Comparison of ENCODE assay signal across 8 cellular contexts in genomic region chr16:18801197-18801972, GRCh38. TPM values are rescaled to one million over a fixed set of nuclear protein-coding genes. Genes with fewer than 3 reads are reported as not detected.
DNase-seq lines count a peak whose midpoint lies in the region; ATAC-seq and TF ChIP-seq lines count a peak whose summit lies in the region.

ARL6IP1 (minus strand) TSS chr16:18801549; CDS start chr16:18801466, 83 bp downstream.

- H3K4me3 Mint-ChIP-seq in activated T-cell treated with anti-CD3 and anti-CD28 coated beads, Interleukin-2, amount 50 U/mL, for 4 hours = peak within 1 kb of the TSS; percentile 91

- H3K36me3 ChIP-seq in esophagus (ENCODE audit: control insufficient read depth in 2 of 2, insufficient read depth in 2 of 2, low read length in 1 of 2) (no peaks in the 10 kb centered on the region), muscle layer of colon (ENCODE audit: insufficient read depth, low read length) (peaks cover 23% of the 10 kb centered on the region)

- peaks cover 9% of the 10 kb centered on the region for H3K36me3 Mint-ChIP-seq in activated T-cell treated with anti-CD3 and anti-CD28 coated beads, Interleukin-2, amount 50 U/mL, for 4 hours (ENCODE audit: insufficient read depth)

- H3K4me1 ChIP-seq in esophagus (ENCODE audit: control insufficient read depth in 2 of 2, insufficient read depth in 2 of 2, low read length in 1 of 2) (no peaks in the 10 kb centered on the region), muscle layer of colon (ENCODE audit: insufficient read depth, low read length) (peaks cover 13% of the 10 kb centered on the region)

- DNase-seq in DMS53 (lab: John Stamatoyannopoulos, UW) (peak; percentile 99), KBM-7 (peak; percentile 100)
- peak; percentile 98 for DNase-seq in activated T-cell treated with anti-CD3 and anti-CD28 coated beads, Interleukin-2, amount 50 U/mL, for 4 hours
- DNase-seq in stimulated activated CD8-positive, alpha-beta memory T cell treated with anti-CD3 and anti-CD28 coated beads, Interleukin-7, amount 100 ng/mL, for 4 hours (ENCODE audit: low read depth in 2 of 2) = peak; percentile 98 to 99

- H3K4me1 Mint-ChIP-seq in activated T-cell treated with anti-CD3 and anti-CD28 coated beads, Interleukin-2, amount 50 U/mL, for 4 hours (ENCODE audit: low read depth) = peaks cover 48% of the 10 kb centered on the region

- in situ Hi-C loops in KBM-7 (cut with MboI; ENCODE audit: low pct_unique_long_range_greater_than_20kb, low sequenced_read_pairs) = no loop called here

- peak within 1 kb of the TSS; percentile 87 for H3K9ac ChIP-seq in muscle layer of colon (ENCODE audit: low read length)

- H3K27me3 ChIP-seq in esophagus (ENCODE audit: control insufficient read depth in 1 of 2, insufficient read depth in 2 of 2, low read length in 2 of 2) = no peaks in the 10 kb centered on the region
- H3K27me3 ChIP-seq in muscle layer of colon (ENCODE audit: control insufficient read depth in 1 of 2, insufficient read depth in 2 of 2, low read length in 2 of 2) = no peaks in the 10 kb centered on the region

- H3K27me3 Mint-ChIP-seq in activated T-cell treated with anti-CD3 and anti-CD28 coated beads, Interleukin-2, amount 50 U/mL, for 4 hours (ENCODE audit: low read depth) = no peaks in the 10 kb centered on the region

- peak within 1 kb of the TSS; percentile 76 to 77 for H3K4me3 ChIP-seq in esophagus (ENCODE audit: low read depth in 1 of 2, low read length in 2 of 2)
- H3K4me3 ChIP-seq in muscle layer of colon (ENCODE audit: low read depth in 1 of 2, low read length in 2 of 2) = peak within 1 kb of the TSS; percentile 88 to 89

- ATAC-seq in GM21619 (IDR thresholded peaks at IDR 0.05; ENCODE audit: unreplicated experiment) = peak; percentile 94
- ATAC-seq in activated T-cell treated with anti-CD3 and anti-CD28 coated beads, Interleukin-2, amount 50 U/mL, for 4 hours = peak; percentile 95

- H3K27ac ChIP-seq in esophagus (ENCODE audit: low read depth in 2 of 2, low read length in 1 of 2) (peak within 1 kb of the TSS; percentile 94 to 98), muscle layer of colon (ENCODE audit: low read depth, low read length) (peak within 1 kb of the TSS; percentile 93)

- no peaks in the 10 kb centered on the region for H3K9me3 Mint-ChIP-seq in activated T-cell treated with anti-CD3 and anti-CD28 coated beads, Interleukin-2, amount 50 U/mL, for 4 hours

- WGBS in esophagus, 2 donors = 0 to 1% methylated on average over 68 to 75 of the region's 75 CpGs

- H3K9me3 ChIP-seq in esophagus (ENCODE audit: control insufficient read depth in 2 of 2, insufficient read depth in 1 of 2, low read depth in 1 of 2, low read length in 1 of 2) (no peaks in the 10 kb centered on the region), muscle layer of colon (ENCODE audit: low read length) (no peaks in the 10 kb centered on the region)

TF ChIP-seq in PFSK-1, 5 proteins besides CTCF, POLR2A, EP300 and RAD21:
- TF ChIP-seq SIN3A (IDR thresholded peaks at IDR 0.05; ENCODE audit: borderline replicate concordance, insufficient read depth, low read length) (0 out of 2 replicates have a peak, but pooled peaks have one; percentile 86), POLR2AphosphoS5 (IDR thresholded peaks at IDR 0.05; ENCODE audit: low read depth, low read length) (peak; percentile 99), FOXP2 (optimal IDR thresholded peaks at IDR 0.05; ENCODE audit: borderline replicate concordance, extremely low read depth, extremely low read length, insufficient read depth) (no peak), TAF1 (IDR thresholded peaks at IDR 0.05; ENCODE audit: borderline replicate concordance, insufficient read depth, low read length) (peak; percentile 92; the same call in 1 of the 2 replicates), REST (IDR thresholded peaks at IDR 0.05; ENCODE audit: insufficient read depth in 1 of 2, low read depth in 2 of 2, low read length in 2 of 2) (no peak)

RNA-seq across cellular contexts. Expression of gene ARL6IP1, which starts in this region (rescaled TPM):
- 34.6 TPM for polyA plus RNA-seq in PFSK-1 (2012; ENCODE audit: insufficient read length, low read depth)
- total RNA-seq in activated T-cell treated with anti-CD3 and anti-CD28 coated beads, Interleukin-2, amount 50 U/mL, for 4 hours = 10 to 100 TPM; 49.1 to 60.6 (median 51.9) TPM
- polyA plus RNA-seq in esophagus = 10 to 100 TPM; 46.5 to 59.5 TPM

Comparison
In these comparisons a context has a peak if more than half of its experiments do, and no peak if none do; other contexts are left out.
1. Peak in every context shown above with its lines: DNase-seq, ATAC-seq, H3K4me3 ChIP-seq and H3K27ac ChIP-seq.